Comparison of ENCODE assay signal across 17 cellular contexts in the genomic region with DNA sequence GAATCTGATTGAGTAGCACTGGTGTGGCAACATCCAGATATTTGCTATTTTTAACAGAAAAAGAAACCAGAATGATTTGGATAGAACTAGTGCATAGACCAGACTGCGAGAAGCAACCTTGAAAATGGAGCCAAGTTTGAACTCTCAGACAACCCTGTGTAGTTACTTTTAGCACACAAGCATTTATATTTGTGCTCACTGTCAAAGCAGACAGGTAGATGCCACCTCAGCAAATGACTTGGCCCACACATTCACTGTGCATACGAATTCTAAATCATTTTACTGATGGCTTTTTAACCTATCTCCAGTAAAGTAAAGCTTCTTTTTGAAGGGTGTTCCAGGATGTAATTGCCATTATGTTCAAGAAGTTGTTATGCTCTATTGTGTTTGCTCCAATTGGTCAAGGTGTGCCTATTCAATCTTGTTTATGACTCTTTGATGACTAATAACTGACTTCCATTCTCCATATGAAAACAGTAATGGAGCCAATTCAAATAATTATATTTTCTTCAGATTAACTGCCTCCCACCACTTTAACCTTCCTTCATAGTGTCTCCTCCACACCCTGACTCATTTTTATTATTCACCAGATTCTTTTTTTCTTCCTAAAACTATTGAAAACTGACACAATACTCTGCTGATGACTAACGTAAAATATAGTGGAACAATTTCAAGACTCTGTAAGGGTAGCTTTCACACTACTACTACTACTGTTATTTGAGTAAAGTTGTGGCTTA.
DNase-seq lines count a peak whose midpoint lies in the region; ATAC-seq and TF ChIP-seq lines count a peak whose summit lies in the region.
"Had no signal": no experiment of that assay in that cellular context is flagged by ENCODE, and none has a peak within 500 bp of the region (broad histone marks: within the 10 kb centered on the region; RNA-seq: fewer than 3 reads in every experiment).

No MANE protein-coding gene starts in this region.

- no peak overlapping the region for H2BK15ac ChIP-seq in IMR-90 (ENCODE audit: low read depth, low read length)

- intact Hi-C loops in IMR-90 (cut with micrococcal nuclease) = no loop called here
- intact Hi-C loops in activated T-helper 2 cell treated with anti-CD3 and anti-CD28 coated beads, Interferon-gamma antibody, Interleukin-2, Interleukin-4, amounts not matched to agents 10 μg/mL and 5 μg/mL and 100 μg/mL, durations not matched to agents 14 hours and 24 hours and 36 hours (cut with micrococcal nuclease) = no loop called here

- no peak overlapping the region for H2BK5ac ChIP-seq in IMR-90 (ENCODE audit: low read depth, low read length, poor library complexity, severe bottlenecking)

- H4K8ac ChIP-seq in IMR-90 (ENCODE audit: low read depth in 2 of 2, low read length in 2 of 2) = no peak overlapping the region

- H3K36me3 ChIP-seq in IMR-90 (ENCODE audit: control insufficient read depth, insufficient read depth, low read length) = no peaks in the 10 kb centered on the region
- H3K36me3 ChIP-seq: ovary, spleen, upper lobe of left lung had no signal

- no peak overlapping the region for H3K4me3 Mint-ChIP-seq in activated T-helper 2 cell treated with anti-CD3 and anti-CD28 coated beads, Interferon-gamma antibody, Interleukin-2, Interleukin-4, amounts not matched to agents 10 μg/mL and 5 μg/mL and 100 μg/mL, durations not matched to agents 14 hours and 24 hours and 36 hours (ENCODE audit: low read depth)
- H3K4me3 Mint-ChIP-seq: activated CD4-positive, alpha-beta memory T cell treated with anti-CD3 and anti-CD28 coated beads, Interleukin-2, amount 10 ng/mL, durations not matched to agents 7 days and 5 days had no signal

- H3K9me3 ChIP-seq in IMR-90 (ENCODE audit: control insufficient read depth, insufficient read depth, low read length) = no peaks in the 10 kb centered on the region
- H3K9me3 ChIP-seq: mucosa of descending colon, ovary, spleen, upper lobe of left lung had no signal

- no peak overlapping the region for H3K14ac ChIP-seq in IMR-90 (replicated peaks; ENCODE audit: low read depth, low read length)

- H4K20me1 ChIP-seq in IMR-90 (ENCODE audit: insufficient read depth, low read length) = no peaks in the 10 kb centered on the region

- no peak overlapping the region for H4K91ac ChIP-seq in IMR-90 (ENCODE audit: insufficient read depth, low read depth, low read length)

- in situ Hi-C loops in IMR-90 (cut with MboI; ENCODE audit: low sequenced_read_pairs) (no loop called here), astrocyte of the cerebellum (cut with HindIII; ENCODE audit: low sequenced_read_pairs) (no loop called here)

- POLR2A ChIA-PET in IMR-90 (lab: Charles Lee; ENCODE audit: unreplicated experiment) = no interaction called here

- H3K27ac Mint-ChIP-seq in activated naive CD4-positive, alpha-beta T cell treated with anti-CD3 and anti-CD28 coated beads, Interleukin-2, amount 50 U/mL, for 72 hours = no peak overlapping the region
- H3K27ac Mint-ChIP-seq in activated T-helper 2 cell treated with anti-CD3 and anti-CD28 coated beads, Interferon-gamma antibody, Interleukin-2, Interleukin-4, amounts not matched to agents 10 μg/mL and 5 μg/mL and 100 μg/mL, durations not matched to agents 14 hours and 24 hours and 36 hours = no peak overlapping the region
- H3K27ac Mint-ChIP-seq: activated CD4-positive, alpha-beta memory T cell treated with anti-CD3 and anti-CD28 coated beads, Interleukin-2, amount 10 ng/mL, durations not matched to agents 7 days and 5 days had no signal

- no peaks in the 10 kb centered on the region for H3K27me3 Mint-ChIP-seq in activated T-helper 2 cell treated with anti-CD3 and anti-CD28 coated beads, Interferon-gamma antibody, Interleukin-2, Interleukin-4, amounts not matched to agents 10 μg/mL and 5 μg/mL and 100 μg/mL, durations not matched to agents 14 hours and 24 hours and 36 hours (ENCODE audit: low read depth)
- H3K27me3 Mint-ChIP-seq: activated CD4-positive, alpha-beta memory T cell treated with anti-CD3 and anti-CD28 coated beads, Interleukin-2, amount 10 ng/mL, durations not matched to agents 7 days and 5 days had no signal

- no peak for TF ChIP-seq RAD21 in IMR-90 (IDR thresholded peaks at IDR 0.05; ENCODE audit: low read length)

- CTCF ChIA-PET in IMR-90 (lab: Yijun Ruan, JAX) = no interaction called here

- H2BK20ac ChIP-seq in IMR-90 (ENCODE audit: low read depth, low read length) = no peak overlapping the region

- no peak overlapping the region for H3K4me2 ChIP-seq in IMR-90 (ENCODE audit: low read depth, low read length)

- no peak overlapping the region for H3K4ac ChIP-seq in IMR-90 (ENCODE audit: low read depth, low read length)

- no peak overlapping the region for H3K4me3 ChIP-seq in AG09309 (ENCODE audit: control insufficient read depth, low read depth, low read length)
- no peak overlapping the region for H3K4me3 ChIP-seq in IMR-90 (ENCODE audit: insufficient read depth, low read depth, low read length)
- H3K4me3 ChIP-seq in astrocyte of the cerebellum (ENCODE audit: low read depth, low read length) = no peak overlapping the region
- H3K4me3 ChIP-seq: mucosa of descending colon, ovary, spleen, upper lobe of left lung had no signal

- no peaks in the 10 kb centered on the region for H3K9me1 ChIP-seq in IMR-90 (ENCODE audit: insufficient read depth, low read length)

- H2BK120ac ChIP-seq in IMR-90 (ENCODE audit: low read depth, low read length) = no peak overlapping the region

- peak; percentile 8 for DNase-seq in AG09309 (ENCODE audit: low read depth)
- peak; percentile 17 for DNase-seq in IMR-90
- peak; percentile 32 for DNase-seq in astrocyte of the cerebellum (ENCODE audit: low read depth)
- DNase-seq in foreskin keratinocyte = peak in 1 of 2 donors; percentile 64
- no peak for DNase-seq in activated naive CD4-positive, alpha-beta T cell treated with anti-CD3 and anti-CD28 coated beads, Interleukin-2, amount 50 U/mL, for 72 hours (ENCODE audit: low spot score in 2 of 2)
- DNase-seq in activated T-helper 2 cell treated with anti-CD3 and anti-CD28 coated beads, Interferon-gamma antibody, Interleukin-2, Interleukin-4, amounts not matched to agents 10 μg/mL and 5 μg/mL and 100 μg/mL, durations not matched to agents 14 hours and 24 hours and 36 hours (ENCODE audit: low spot score) = no peak
- no peak for DNase-seq in NCI-H2171 (lab: John Stamatoyannopoulos, UW)
- DNase-seq: activated CD4-positive, alpha-beta memory T cell treated with anti-CD3 and anti-CD28 coated beads, Interleukin-2, amount 10 ng/mL, durations not matched to agents 7 days and 5 days; mucosa of descending colon; NCI-H2029; ovary; RPMI8226; spleen; stimulated activated naive CD4-positive, alpha-beta T cell; SW 1271; upper lobe of left lung had no signal

- no peaks in the 10 kb centered on the region for H3K4me1 Mint-ChIP-seq in activated T-helper 2 cell treated with anti-CD3 and anti-CD28 coated beads, Interferon-gamma antibody, Interleukin-2, Interleukin-4, amounts not matched to agents 10 μg/mL and 5 μg/mL and 100 μg/mL, durations not matched to agents 14 hours and 24 hours and 36 hours (ENCODE audit: low read depth)
- H3K4me1 Mint-ChIP-seq: activated CD4-positive, alpha-beta memory T cell treated with anti-CD3 and anti-CD28 coated beads, Interleukin-2, amount 10 ng/mL, durations not matched to agents 7 days and 5 days had no signal

- no peaks in the 10 kb centered on the region for H3K4me1 ChIP-seq in IMR-90 (ENCODE audit: control insufficient read depth, insufficient read depth, low read length)
- H3K4me1 ChIP-seq in foreskin keratinocyte = peaks cover 5% of the 10 kb centered on the region
- H3K4me1 ChIP-seq: spleen, upper lobe of left lung had no signal

- no peaks in the 10 kb centered on the region for H3K36me3 Mint-ChIP-seq in activated naive CD4-positive, alpha-beta T cell treated with anti-CD3 and anti-CD28 coated beads, Interleukin-2, amount 50 U/mL, for 72 hours
- H3K36me3 Mint-ChIP-seq in activated T-helper 2 cell treated with anti-CD3 and anti-CD28 coated beads, Interferon-gamma antibody, Interleukin-2, Interleukin-4, amounts not matched to agents 10 μg/mL and 5 μg/mL and 100 μg/mL, durations not matched to agents 14 hours and 24 hours and 36 hours (ENCODE audit: low read depth) = no peaks in the 10 kb centered on the region

- H3K79me1 ChIP-seq in IMR-90 (ENCODE audit: low read depth in 1 of 2, low read length in 2 of 2) = no peaks in the 10 kb centered on the region

- dilution Hi-C loops in IMR-90 (cut with HindIII; ENCODE audit: low sequenced_read_pairs, unreplicated experiment) = no loop called here

- peaks cover 0 to 3% of the 10 kb centered on the region in 2 donors for H3K9me3 Mint-ChIP-seq in activated naive CD4-positive, alpha-beta T cell treated with anti-CD3 and anti-CD28 coated beads, Interleukin-2, amount 50 U/mL, for 72 hours
- no peaks in the 10 kb centered on the region for H3K9me3 Mint-ChIP-seq in activated T-helper 2 cell treated with anti-CD3 and anti-CD28 coated beads, Interferon-gamma antibody, Interleukin-2, Interleukin-4, amounts not matched to agents 10 μg/mL and 5 μg/mL and 100 μg/mL, durations not matched to agents 14 hours and 24 hours and 36 hours
- H3K9me3 Mint-ChIP-seq: activated CD4-positive, alpha-beta memory T cell treated with anti-CD3 and anti-CD28 coated beads, Interleukin-2, amount 10 ng/mL, durations not matched to agents 7 days and 5 days had no signal

- no peak overlapping the region for H3K23ac ChIP-seq in IMR-90 (ENCODE audit: low read depth, low read length)

- ATAC-seq in IMR-90 (ENCODE audit: low read depth) (no peak), foreskin keratinocyte (peak; percentile 89), HG02884 (IDR thresholded peaks at IDR 0.05; ENCODE audit: unreplicated experiment) (no peak)
- ATAC-seq in activated naive CD4-positive, alpha-beta T cell treated with anti-CD3 and anti-CD28 coated beads, Interleukin-2, amount 50 U/mL, for 72 hours = no peak
- ATAC-seq: mucosa of descending colon had no signal

- H3K18ac ChIP-seq in IMR-90 (ENCODE audit: low read depth, low read length) = no peak overlapping the region

- no peak overlapping the region for H3K9ac ChIP-seq in IMR-90 (ENCODE audit: low read depth, low read length)

- H4K5ac ChIP-seq in IMR-90 (ENCODE audit: low read depth, low read length) = no peak overlapping the region

- no peak overlapping the region for H3K27ac ChIP-seq in IMR-90 (ENCODE audit: insufficient read depth, low read length)
- H3K27ac ChIP-seq in foreskin keratinocyte = no peak overlapping the region
- H3K27ac ChIP-seq: ovary, spleen, upper lobe of left lung had no signal

- no peak for TF ChIP-seq CTCF in AG09309 (IDR thresholded peaks at IDR 0.05; ENCODE audit: control insufficient read depth, insufficient read depth, low read depth, low read length, missing control alignments)
- TF ChIP-seq CTCF in IMR-90 (conservative IDR thresholded peaks at IDR 0.05; ENCODE audit: low read depth, low read length) = no peak
- no peak for TF ChIP-seq CTCF in astrocyte of the cerebellum (IDR thresholded peaks at IDR 0.05; ENCODE audit: low read depth, low read length, missing control alignments)
- TF ChIP-seq CTCF in foreskin keratinocyte (conservative IDR thresholded peaks at IDR 0.05) = no peak

- no TSS peak for BruUV-seq in IMR-90 (replicated peaks; lab: Mats Ljungman, UMichigan)

- no peak overlapping the region for H2AFZ ChIP-seq in IMR-90 (replicated peaks; ENCODE audit: low read length, poor library complexity)

- H3K27me3 ChIP-seq in IMR-90 (ENCODE audit: control insufficient read depth, insufficient read depth, low read length) = no peaks in the 10 kb centered on the region
- no peaks in the 10 kb centered on the region for H3K27me3 ChIP-seq in foreskin keratinocyte
- H3K27me3 ChIP-seq: ovary, spleen, upper lobe of left lung had no signal

- H3K56ac ChIP-seq in IMR-90 (ENCODE audit: extremely low read depth, insufficient read depth, low read length) = no peak overlapping the region

- no peak overlapping the region for H2AK9ac ChIP-seq in IMR-90 (replicated peaks; ENCODE audit: low read depth, low read length, poor library complexity)

- no peak for TF ChIP-seq POLR2A in IMR-90 (IDR thresholded peaks at IDR 0.05; ENCODE audit: low read depth, low read length)

- WGBS in IMR-90 (ENCODE audit: extremely low coverage in 2 of 2, insufficient read length in 1 of 2), 2 experiments = no CpG with 5 or more reads among the region's 3 CpGs

- H2AK5ac ChIP-seq in IMR-90 (ENCODE audit: low read depth, low read length) = no peak overlapping the region

Comparison
In these comparisons a context has a peak if more than half of its experiments do, and no peak if none do; other contexts are left out.
1. DNase-seq: peak in AG09309 (single experiment), IMR-90 (single experiment) and astrocyte of the cerebellum (single experiment); none in activated naive CD4-positive, alpha-beta T cell treated with anti-CD3 and anti-CD28 coated beads, Interleukin-2, amount 50 U/mL, for 72 hours (0 of 2), activated T-helper 2 cell treated with anti-CD3 and anti-CD28 coated beads, Interferon-gamma antibody, Interleukin-2, Interleukin-4, amounts not matched to agents 10 μg/mL and 5 μg/mL and 100 μg/mL, durations not matched to agents 14 hours and 24 hours and 36 hours (single experiment) and NCI-H2171 (single experiment).